In genomic region chr3:28326458-28326926, GRCh38 we compare ENCODE assay signal across 8 cellular contexts. TPM values are rescaled to one million over a fixed set of nuclear protein-coding genes. Genes with fewer than 3 reads are reported as not detected.
DNase-seq lines count a peak whose midpoint lies in the region; ATAC-seq, FAIRE-seq and TF ChIP-seq lines count a peak whose summit lies in the region.

No MANE protein-coding gene starts in this region.

- peak; percentile 44 for FAIRE-seq in GM19239 (lab: Jason Lieb, UNC)

- TF ChIP-seq CTCF in neutrophil (IDR thresholded peaks at IDR 0.05) (no peak), breast epithelium (IDR thresholded peaks at IDR 0.05) (no peak)

- DNase-seq in GM19239 (ENCODE audit: insufficient read length, low spot score) (no peak), breast epithelium (ENCODE audit: low spot score in 2 of 2) (no peak), dermis blood vessel endothelial cell (no peak), NCI-H1092 treated with DMSO at 0.1 percent for 48 hours (lab: John Stamatoyannopoulos, UW) (no peak), iPS-NIHi7 (ENCODE audit: extremely low spot score) (no peak)

- H3K4me1 Mint-ChIP-seq in T-helper 1 cell treated with Interleukin-12 subunit alpha and Interleukin-12 subunit beta and Interleukin-4 antibody, amounts not matched to agents 30 μg/mL and 1 μg/mL, for 36 hours (ENCODE audit: low read depth) = peaks cover 36% of the 10 kb centered on the region

- H3K4me1 ChIP-seq in neutrophil (ENCODE audit: control insufficient read depth in 1 of 2, insufficient read depth in 1 of 2, low read depth in 1 of 2, low read length in 1 of 2) = no peaks in the 10 kb centered on the region
- no peaks in the 10 kb centered on the region for H3K4me1 ChIP-seq in breast epithelium

- H3K27ac Mint-ChIP-seq in T-helper 1 cell treated with Interleukin-12 subunit alpha and Interleukin-12 subunit beta and Interleukin-4 antibody, amounts not matched to agents 30 μg/mL and 1 μg/mL, for 36 hours = peak overlapping the region; percentile 50

- no peaks in the 10 kb centered on the region for H3K27me3 Mint-ChIP-seq in T-helper 1 cell treated with Interleukin-12 subunit alpha and Interleukin-12 subunit beta and Interleukin-4 antibody, amounts not matched to agents 30 μg/mL and 1 μg/mL, for 36 hours (ENCODE audit: low read depth)

- TF ChIP-seq POLR2A in breast epithelium (IDR thresholded peaks at IDR 0.05) = no peak

- H3K36me3 ChIP-seq in neutrophil = peaks cover 70% of the 10 kb centered on the region
- no peaks in the 10 kb centered on the region for H3K36me3 ChIP-seq in breast epithelium

- H3K4me3 ChIP-seq in neutrophil (ENCODE audit: low read depth in 1 of 2, low read length in 1 of 2) (no peak overlapping the region), breast epithelium (no peak overlapping the region)

- intact Hi-C loops in breast epithelium (cut with DNase I; ENCODE audit: low total_unique reads) = no loop called here

- H3K27me3 ChIP-seq in neutrophil (no peaks in the 10 kb centered on the region), breast epithelium (no peaks in the 10 kb centered on the region)

- H3K36me3 Mint-ChIP-seq in T-helper 1 cell treated with Interleukin-12 subunit alpha and Interleukin-12 subunit beta and Interleukin-4 antibody, amounts not matched to agents 30 μg/mL and 1 μg/mL, for 36 hours (ENCODE audit: low read depth) = peaks cover 21% of the 10 kb centered on the region

- H3K9me3 Mint-ChIP-seq in T-helper 1 cell treated with Interleukin-12 subunit alpha and Interleukin-12 subunit beta and Interleukin-4 antibody, amounts not matched to agents 30 μg/mL and 1 μg/mL, for 36 hours = no peaks in the 10 kb centered on the region

- peak overlapping the region; percentile 0 for H3K4me3 Mint-ChIP-seq in T-helper 1 cell treated with Interleukin-12 subunit alpha and Interleukin-12 subunit beta and Interleukin-4 antibody, amounts not matched to agents 30 μg/mL and 1 μg/mL, for 36 hours

- H3K9me3 ChIP-seq in neutrophil = no peaks in the 10 kb centered on the region
- H3K9me3 ChIP-seq in breast epithelium = no peaks in the 10 kb centered on the region

- peak; percentile 85 for ATAC-seq in HG02870 (IDR thresholded peaks at IDR 0.05; ENCODE audit: unreplicated experiment)

- H3K27ac ChIP-seq in neutrophil (peak overlapping the region; percentile 23), breast epithelium (no peak overlapping the region)

RNA-seq across cellular contexts. Expression of gene ZCWPW2, which starts 22.0 kb away (rescaled TPM):
- total RNA-seq in breast epithelium (1 to 10 TPM; 1.1 to 2.3 (median 1.3) TPM), dermis blood vessel endothelial cell (0.19 TPM in 1 of 2 replicates, not detected in the other)

RNA-seq across cellular contexts. Expression of gene AZI2, which starts 22.1 kb away (rescaled TPM):
- total RNA-seq in breast epithelium = 100 to 1,000 TPM in 2 of 3 donors, 10 to 100 TPM in 1; 68.6 to 193 (median 111) TPM
- total RNA-seq in dermis blood vessel endothelial cell = 53.8 and 68.7 TPM in 2 replicates
